ENCODE assay signal across 16 cellular contexts in genomic region chr20:97691-98090, GRCh38. TPM values are rescaled to one million over a fixed set of nuclear protein-coding genes. Genes with fewer than 3 reads are reported as not detected.
"Had no signal": no experiment of that assay in that cellular context is flagged by ENCODE, and none has a peak within 500 bp of the region (broad histone marks: within the 10 kb centered on the region; RNA-seq: fewer than 3 reads in every experiment).

No MANE protein-coding gene starts in this region.

RNA-seq across cellular contexts. Expression of gene DEFB125, which starts 10.2 kb away (rescaled TPM):
- total RNA-seq: stomach, subcutaneous adipose tissue, suprapubic skin, temporal lobe, thoracic aorta, thyroid gland, tibial nerve, transverse colon, upper lobe of left lung, upper lobe of right lung, ureter, urinary bladder, uterus, vagina had no signal
- polyA plus RNA-seq: stomach, urinary bladder had no signal

RNA-seq across cellular contexts. Expression of gene DEFB126, which starts 44.7 kb away (rescaled TPM):
- total RNA-seq: stomach, subcutaneous adipose tissue, suprapubic skin, temporal lobe, testis, thoracic aorta, thyroid gland, tibial nerve, transverse colon, upper lobe of left lung, upper lobe of right lung, ureter, urinary bladder, uterus, vagina had no signal
- polyA plus RNA-seq: stomach, thymus, urinary bladder had no signal

RNA-seq across cellular contexts. Expression of gene DEFB127, which starts 59.6 kb away (rescaled TPM):
- total RNA-seq: stomach, subcutaneous adipose tissue, suprapubic skin, temporal lobe, testis, thoracic aorta, thyroid gland, tibial nerve, transverse colon, upper lobe of left lung, upper lobe of right lung, ureter, urinary bladder, uterus, vagina had no signal
- polyA plus RNA-seq: stomach, thymus, urinary bladder had no signal
